8 cellular contexts compared by ENCODE assay signal in the genomic region with DNA sequence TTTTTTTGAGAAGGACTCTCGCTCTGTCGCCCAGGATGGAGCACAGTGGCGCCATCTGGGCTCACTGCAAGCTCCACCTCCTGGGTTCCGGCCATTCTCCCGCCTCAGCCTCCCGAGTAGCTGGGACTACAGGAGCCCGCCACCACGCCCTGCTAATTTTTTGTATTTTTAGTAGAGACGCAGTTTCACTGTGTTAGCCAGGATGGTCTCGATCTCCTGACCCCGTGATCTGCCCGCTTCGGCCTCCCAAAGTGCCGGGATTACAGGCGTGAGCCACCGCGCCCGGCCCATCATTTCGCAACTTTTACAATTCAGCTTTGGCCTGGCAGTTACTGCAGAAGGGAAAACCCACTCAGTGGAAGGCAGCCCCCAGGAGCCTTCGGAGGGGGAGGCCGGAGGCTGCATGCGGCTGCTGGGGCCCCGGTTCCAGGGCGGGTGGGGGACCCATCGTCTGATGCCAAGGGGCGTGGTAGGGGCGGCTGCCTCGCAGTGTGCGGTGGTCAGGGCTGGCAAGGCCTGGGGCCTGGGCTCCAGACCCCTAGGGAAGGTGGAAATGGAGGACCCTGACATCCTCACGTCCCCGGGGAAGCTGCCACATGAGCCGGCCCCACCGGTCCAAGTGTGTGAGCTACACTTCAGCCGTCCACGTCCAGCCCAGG. TPM values are rescaled to one million over a fixed set of nuclear protein-coding genes. Genes with fewer than 3 reads are reported as not detected.
A peak's percentile ranks its signal among the peaks of the same experiment; 100 is the strongest.
DNase-seq lines count a peak whose midpoint lies in the region; ATAC-seq, FAIRE-seq and TF ChIP-seq lines count a peak whose summit lies in the region.
"Not testable (repeated sequence)": the region's sequence is repeated elsewhere in the genome, so short reads cannot be mapped to it uniquely, and the experiment has no call there.

No MANE protein-coding gene starts in this region.

- FAIRE-seq in bronchial epithelial cell (lab: Jason Lieb, UNC); small intestine (lab: Jason Lieb, UNC): not testable (repeated sequence)

- H3K79me2 ChIP-seq in ACC112 (ENCODE audit: control insufficient read depth, insufficient read depth, low read length, unreplicated experiment): not testable (repeated sequence)
- H3K79me2 ChIP-seq in GM23248 (ENCODE audit: insufficient read depth): peaks cover 17% of the 10 kb centered on the region

- not testable (repeated sequence) for H3K9me2 ChIP-seq in GM23248 (ENCODE audit: insufficient read depth)

- H3K36me3 ChIP-seq in ACC112 (ENCODE audit: insufficient read depth, low read length); GM23248 (ENCODE audit: low read depth); small intestine (ENCODE audit: control insufficient read depth in 2 of 2, insufficient read depth in 2 of 2, low read length in 2 of 2): not testable (repeated sequence)
- H3K36me3 ChIP-seq in bronchial epithelial cell (ENCODE audit: control insufficient read depth, insufficient read depth, low read length): peaks cover 13% of the 10 kb centered on the region
- peaks cover 8 to 12% of the 10 kb centered on the region in 2 donors for H3K36me3 ChIP-seq in mucosa of rectum (ENCODE audit: control insufficient read depth in 2 of 2, insufficient read depth in 2 of 2, low read length in 2 of 2)

- H3K4me2 ChIP-seq in GM23248 (ENCODE audit: unreplicated experiment): peak overlapping the region; percentile 82

- not testable (repeated sequence) for H3K27me3 ChIP-seq in ACC112 (ENCODE audit: insufficient read depth, low read length); GM23248 (replicated peaks; ENCODE audit: insufficient read depth); bronchial epithelial cell (ENCODE audit: control insufficient read depth, insufficient read depth, low read length); mucosa of rectum (ENCODE audit: control insufficient read depth in 2 of 2, insufficient read depth in 2 of 2, low read length in 2 of 2); small intestine (ENCODE audit: control insufficient read depth in 2 of 2, insufficient read depth in 2 of 2, low read length in 2 of 2)

- H4K20me1 ChIP-seq in GM23248 (ENCODE audit: insufficient read depth): not testable (repeated sequence)

- in situ Hi-C loops in GM23248 (cut with MboI): not testable (repeated sequence)

- H3K27ac ChIP-seq in ACC112 (ENCODE audit: low read depth, low read length): peak overlapping the region; percentile 87
- H3K27ac ChIP-seq in GM23248: peak overlapping the region; percentile 83
- H3K27ac ChIP-seq in mucosa of rectum (ENCODE audit: low read depth in 2 of 2, low read length in 2 of 2): peak overlapping the region; percentile 92 to 93
- H3K27ac ChIP-seq in small intestine (ENCODE audit: low read depth in 1 of 2, low read length in 1 of 2): peak overlapping the region; percentile 71 to 95

- intact Hi-C loops in Right ventricle myocardium superior (cut with DNase I): loop anchor here (5.0 kb wide), 1 partner anchor 44 kb away; a partner anchor contains a TSS

- H3K9me3 ChIP-seq in GM23248 (ENCODE audit: low read depth); mucosa of rectum (ENCODE audit: control insufficient read depth in 2 of 2, low read length in 2 of 2); small intestine (ENCODE audit: control insufficient read depth, low read depth): not testable (repeated sequence)

- not testable (repeated sequence) for TF ChIP-seq CTCF in bronchial epithelial cell (IDR thresholded peaks at IDR 0.05; ENCODE audit: insufficient read depth, low read length, severe bottlenecking)

- peak; percentile 17 for ATAC-seq in Right ventricle myocardium superior (ENCODE audit: poor library complexity)

- H3K4me3 ChIP-seq in ACC112 (ENCODE audit: low read depth, low read length) (peak overlapping the region; percentile 86), GM23248 (peak overlapping the region; percentile 79), bronchial epithelial cell (ENCODE audit: low read depth, low read length) (peak overlapping the region; percentile 89), mucosa of rectum (ENCODE audit: low read length in 2 of 2) (peak overlapping the region; percentile 77 to 82), small intestine (ENCODE audit: low read depth in 1 of 2, low read length in 2 of 2) (peak overlapping the region in 1 of 2 donors; percentile 72)

- H3K4me1 ChIP-seq in ACC112 (ENCODE audit: control insufficient read depth, insufficient read depth, low read length, unreplicated experiment) (peaks cover 22% of the 10 kb centered on the region), GM23248 (ENCODE audit: insufficient read depth) (peaks cover 13% of the 10 kb centered on the region), mucosa of rectum (ENCODE audit: control insufficient read depth in 2 of 2, insufficient read depth in 2 of 2, low read length in 2 of 2) (peaks cover 24 to 27% of the 10 kb centered on the region in 2 donors)
- H3K4me1 ChIP-seq in small intestine (ENCODE audit: control insufficient read depth in 2 of 2, insufficient read depth in 1 of 2, low read depth in 1 of 2, low read length in 1 of 2): not testable (repeated sequence)

- H3K27ac Mint-ChIP-seq in activated CD4-positive, alpha-beta T cell treated with anti-CD3 and anti-CD28 coated beads, Interleukin-2, amount 10 ng/mL, durations not matched to agents 7 days and 5 days: peak overlapping the region; percentile 90

- DNase-seq in GM23248: peak; percentile 76
- DNase-seq in NCI-H1436 (lab: John Stamatoyannopoulos, UW): peak; percentile 50
- not testable (repeated sequence) for DNase-seq in activated CD4-positive, alpha-beta T cell treated with anti-CD3 and anti-CD28 coated beads, Interleukin-2, amount 10 ng/mL, durations not matched to agents 7 days and 5 days; bronchial epithelial cell (ENCODE audit: low read depth)
- peak; percentile 85 for DNase-seq in Right ventricle myocardium superior
- peak; percentile 43 for DNase-seq in small intestine

- CTCF ChIA-PET in activated CD4-positive, alpha-beta T cell treated with anti-CD3 and anti-CD28 coated beads, Interleukin-2, amount 10 ng/mL, durations not matched to agents 7 days and 5 days (lab: Charles Lee): interaction anchor here (0.8 to 2.6 kb wide), 9 partner anchors 8 to 403 kb away, joined by 3 to 11 read pairs (median 4); no protein-coding TSS in a partner anchor

- peaks cover 20% of the 10 kb centered on the region for H3K4me1 Mint-ChIP-seq in activated CD4-positive, alpha-beta T cell treated with anti-CD3 and anti-CD28 coated beads, Interleukin-2, amount 10 ng/mL, durations not matched to agents 7 days and 5 days

- POLR2A ChIA-PET in activated CD4-positive, alpha-beta T cell treated with anti-CD3 and anti-CD28 coated beads, Interleukin-2, amount 10 ng/mL, durations not matched to agents 7 days and 5 days (lab: Charles Lee): interaction anchor here (0.7 kb wide), 1 partner anchor 31 kb away, joined by 5 read pairs; no protein-coding TSS in a partner anchor

- WGBS in GM23248 (ENCODE audit: low coverage in 1 of 2, low lambda C conversion rate in 2 of 2, missing lambda C conversion rate in 2 of 2), 2 experiments: 13 to 16% methylated on average over 33 to 35 of the region's 35 CpGs
- 18 to 50% (median 27%) methylated on average over 28 to 35 of the region's 35 CpGs for WGBS in small intestine, 3 donors

- H2AFZ ChIP-seq in ACC112 (ENCODE audit: low read length, unreplicated experiment): peak overlapping the region; percentile 70
- peak overlapping the region; percentile 70 for H2AFZ ChIP-seq in GM23248

- H3K36me3 Mint-ChIP-seq in activated CD4-positive, alpha-beta T cell treated with anti-CD3 and anti-CD28 coated beads, Interleukin-2, amount 10 ng/mL, durations not matched to agents 7 days and 5 days (ENCODE audit: low read depth): peaks cover 14% of the 10 kb centered on the region

- H3K9me3 Mint-ChIP-seq in activated CD4-positive, alpha-beta T cell treated with anti-CD3 and anti-CD28 coated beads, Interleukin-2, amount 10 ng/mL, durations not matched to agents 7 days and 5 days: not testable (repeated sequence)

- H3K9ac ChIP-seq in GM23248 (peak overlapping the region; percentile 89), mucosa of rectum (ENCODE audit: low read depth in 1 of 2, low read length in 2 of 2) (peak overlapping the region; percentile 63 to 84)

- H3K27me3 Mint-ChIP-seq in activated CD4-positive, alpha-beta T cell treated with anti-CD3 and anti-CD28 coated beads, Interleukin-2, amount 10 ng/mL, durations not matched to agents 7 days and 5 days: not testable (repeated sequence)

- not testable (repeated sequence) for H3F3A ChIP-seq in GM23248 (ENCODE audit: insufficient read depth)

- H3K4me3 Mint-ChIP-seq in activated CD4-positive, alpha-beta T cell treated with anti-CD3 and anti-CD28 coated beads, Interleukin-2, amount 10 ng/mL, durations not matched to agents 7 days and 5 days: peak overlapping the region; percentile 82

RNA-seq across cellular contexts. Expression of a gene that starts 1.1 kb away (rescaled TPM):
- total RNA-seq in GM23248 (2014; rRNA removed; shearing (Covaris generic)): 105 and 150 TPM in 2 replicates
- 224 and 226 TPM in 2 replicates for polyA plus RNA-seq in GM23248 (2016; fragmentation: Nextera tagmentation; extraction: Ambion mirVana)
- total RNA-seq in activated CD4-positive, alpha-beta T cell treated with anti-CD3 and anti-CD28 coated beads, Interleukin-2, amount 10 ng/mL, durations not matched to agents 7 days and 5 days: 100 to 1,000 TPM in 1 of 2 experiments, 10 to 100 TPM in 1; 86.2 to 112 TPM
- 153 and 154 TPM in 2 replicates for total RNA-seq in bronchial epithelial cell
- total RNA-seq in Right ventricle myocardium superior: 40.4 TPM
- 100 to 1,000 TPM; 197 to 255 (median 247) TPM for polyA plus RNA-seq in small intestine

RNA-seq across cellular contexts. Expression of a gene that starts 9.3 kb away (rescaled TPM):
- total RNA-seq in GM23248 (2014; rRNA removed; shearing (Covaris generic)): 11.3 and 14.2 TPM in 2 replicates
- polyA plus RNA-seq in GM23248 (2016; fragmentation: Nextera tagmentation; extraction: Ambion mirVana) (5.4 and 5.9 TPM in 2 replicates), small intestine (10 to 100 TPM in 1 of 3 donors, 1 to 10 TPM in 2; 1.1 to 16.7 (median 2.2) TPM)
- total RNA-seq in activated CD4-positive, alpha-beta T cell treated with anti-CD3 and anti-CD28 coated beads, Interleukin-2, amount 10 ng/mL, durations not matched to agents 7 days and 5 days: 100 to 1,000 TPM; 113 to 119 TPM
- total RNA-seq in bronchial epithelial cell (0.26 TPM in 2 replicates), Right ventricle myocardium superior (1.00 TPM)

RNA-seq across cellular contexts. Expression of a gene that starts 27.8 kb away (rescaled TPM):
- 223 and 294 TPM in 2 replicates for total RNA-seq in GM23248 (2014; rRNA removed; shearing (Covaris generic))
- polyA plus RNA-seq in GM23248 (2016; fragmentation: Nextera tagmentation; extraction: Ambion mirVana) (89.7 and 95.3 TPM in 2 replicates), small intestine (10 to 100 TPM; 22.8 to 95.0 (median 27.8) TPM)
- total RNA-seq in activated CD4-positive, alpha-beta T cell treated with anti-CD3 and anti-CD28 coated beads, Interleukin-2, amount 10 ng/mL, durations not matched to agents 7 days and 5 days: 100 to 1,000 TPM; 239 to 303 TPM
- total RNA-seq in bronchial epithelial cell (98.2 and 224 TPM in 2 replicates), Right ventricle myocardium superior (15.9 TPM)

RNA-seq across cellular contexts. Expression of a gene that starts 43.9 kb away (rescaled TPM):
- 21.5 and 24.0 TPM in 2 replicates for total RNA-seq in GM23248 (2014; rRNA removed; shearing (Covaris generic))
- polyA plus RNA-seq in GM23248 (2016; fragmentation: Nextera tagmentation; extraction: Ambion mirVana): 38.8 and 39.0 TPM in 2 replicates
- total RNA-seq in activated CD4-positive, alpha-beta T cell treated with anti-CD3 and anti-CD28 coated beads, Interleukin-2, amount 10 ng/mL, durations not matched to agents 7 days and 5 days: 10 to 100 TPM; 29.4 to 35.7 TPM
- total RNA-seq in bronchial epithelial cell: 15.5 and 16.3 TPM in 2 replicates
- total RNA-seq in Right ventricle myocardium superior: 15.9 TPM
- polyA plus RNA-seq in small intestine: 10 to 100 TPM; 28.3 to 35.4 (median 32.4) TPM

RNA-seq across cellular contexts. Expression of a gene that starts 44.1 kb away (rescaled TPM):
- 18.7 and 20.4 TPM in 2 replicates for total RNA-seq in GM23248 (2014; rRNA removed; shearing (Covaris generic))
- 83.2 and 90.9 TPM in 2 replicates for polyA plus RNA-seq in GM23248 (2016; fragmentation: Nextera tagmentation; extraction: Ambion mirVana)
- 10 to 100 TPM; 47.7 to 55.7 TPM for total RNA-seq in activated CD4-positive, alpha-beta T cell treated with anti-CD3 and anti-CD28 coated beads, Interleukin-2, amount 10 ng/mL, durations not matched to agents 7 days and 5 days
- 47.5 and 65.0 TPM in 2 replicates for total RNA-seq in bronchial epithelial cell
- total RNA-seq in Right ventricle myocardium superior: 53.0 TPM
- polyA plus RNA-seq in small intestine: 10 to 100 TPM; 46.6 to 84.8 (median 60.6) TPM
